ENCODE assay signal across 21 cellular contexts in genomic region chr14:35117112-35117511, GRCh38. TPM values are rescaled to one million over a fixed set of nuclear protein-coding genes. Genes with fewer than 3 reads are reported as not detected.
DNase-seq lines count a peak whose midpoint lies in the region; ATAC-seq and TF ChIP-seq lines count a peak whose summit lies in the region.
"Had no signal": no experiment of that assay in that cellular context is flagged by ENCODE, and none has a peak within 500 bp of the region (broad histone marks: within the 10 kb centered on the region; RNA-seq: fewer than 3 reads in every experiment).

No MANE protein-coding gene starts in this region.

- H2BK5ac ChIP-seq in IMR-90 (ENCODE audit: low read depth, low read length, poor library complexity, severe bottlenecking) = no peak overlapping the region

- H3K14ac ChIP-seq in IMR-90 (replicated peaks; ENCODE audit: low read depth, low read length) = no peak overlapping the region

- peaks cover 0 to 2% (median 0%) of the 10 kb centered on the region in 8 donors for H3K9me3 Mint-ChIP-seq in CD4-positive, alpha-beta memory T cell
- no peaks in the 10 kb centered on the region for H3K9me3 Mint-ChIP-seq in naive thymus-derived CD8-positive, alpha-beta T cell
- no peaks in the 10 kb centered on the region for H3K9me3 Mint-ChIP-seq in progenitor cell of endocrine pancreas (ENCODE audit: low read depth)
- H3K9me3 Mint-ChIP-seq: IgD-negative memory B cell; stimulated activated naive CD8-positive, alpha-beta T cell treated with anti-CD3 and anti-CD28 coated beads, Interleukin-15, Interleukin-2, amounts not matched to agents 100 ng/mL and 50 ng/mL, for 24 hours had no signal

- no peak for DNase-seq in CD4-positive, alpha-beta memory T cell
- DNase-seq in IMR-90 (no peak), dorsolateral prefrontal cortex (no peak), GM13976 (ENCODE audit: low spot score) (no peak), progenitor cell of endocrine pancreas (ENCODE audit: low spot score, unreplicated experiment) (no peak), COR-L47 (lab: John Stamatoyannopoulos, UW) (no peak)
- no peak for DNase-seq in naive thymus-derived CD8-positive, alpha-beta T cell
- DNase-seq: activated CD4-positive, CD25-positive, alpha-beta regulatory T cell treated with anti-CD3 and anti-CD28 coated beads, Interleukin-2, amount 50 U/mL, for 72 hours; activated effector memory CD4-positive, alpha-beta T cell treated with anti-CD3 and anti-CD28 coated beads, Interleukin-2, amount 50 U/mL, for 16 hours; AML-193; amygdala; dermis blood vessel endothelial cell; lower lobe of right lung; NCI-H2081 treated with DMSO at 0.1 percent for 48 hours; NCI-H446; Right ventricle myocardium superior; spleen; stimulated activated CD4-positive, alpha-beta T cell treated with anti-CD3 and anti-CD28 coated beads, Interleukin-4, amount 100 ng/mL, for 1 hour had no signal

- H3K27ac ChIP-seq in CD4-positive, alpha-beta memory T cell (ENCODE audit: low read depth, low read length) = no peak overlapping the region
- no peak overlapping the region for H3K27ac ChIP-seq in IMR-90 (ENCODE audit: insufficient read depth, low read length)
- H3K27ac ChIP-seq in dorsolateral prefrontal cortex = peak overlapping the region in 38 of 59 donors; percentile 10 to 76 (median 42)
- H3K27ac ChIP-seq: lower lobe of right lung, spleen had no signal

- BruUV-seq in IMR-90 (replicated peaks; lab: Mats Ljungman, UMichigan) = no TSS peak

- no peak overlapping the region for H3K4me3 ChIP-seq in CD4-positive, alpha-beta memory T cell (ENCODE audit: low read length in 2 of 2)
- H3K4me3 ChIP-seq in IMR-90 (ENCODE audit: insufficient read depth, low read depth, low read length) (no peak overlapping the region), dorsolateral prefrontal cortex (no peak overlapping the region)
- H3K4me3 ChIP-seq: lower lobe of right lung, spleen, tibial nerve had no signal

- H2BK15ac ChIP-seq in IMR-90 (ENCODE audit: low read depth, low read length) = no peak overlapping the region

- H4K91ac ChIP-seq in IMR-90 (ENCODE audit: insufficient read depth, low read depth, low read length) = no peak overlapping the region

- no peak overlapping the region for H3K4me2 ChIP-seq in IMR-90 (ENCODE audit: low read depth, low read length)

- peak overlapping the region; percentile 3 to 84 (median 61) for H3K27ac Mint-ChIP-seq in CD4-positive, alpha-beta memory T cell
- peak overlapping the region in 8 of 10 donors; percentile 7 to 85 (median 42) for H3K27ac Mint-ChIP-seq in naive thymus-derived CD8-positive, alpha-beta T cell
- H3K27ac Mint-ChIP-seq in progenitor cell of endocrine pancreas = no peak overlapping the region

- H2AK9ac ChIP-seq in IMR-90 (replicated peaks; ENCODE audit: low read depth, low read length, poor library complexity) = no peak overlapping the region

- no peaks in the 10 kb centered on the region for H3K27me3 ChIP-seq in CD4-positive, alpha-beta memory T cell (ENCODE audit: insufficient read depth, low read length)
- no peaks in the 10 kb centered on the region for H3K27me3 ChIP-seq in IMR-90 (ENCODE audit: control insufficient read depth, insufficient read depth, low read length)
- H3K27me3 ChIP-seq in dorsolateral prefrontal cortex = no peaks in the 10 kb centered on the region
- H3K27me3 ChIP-seq: spleen, tibial nerve had no signal

- CTCF ChIA-PET in CD4-positive, alpha-beta memory T cell (lab: Charles Lee; ENCODE audit: partially characterized antibody) = interaction anchor here (0.6 kb wide), 1 partner anchor 219 kb away, joined by 3 read pairs; no protein-coding TSS in a partner anchor
- CTCF ChIA-PET in IMR-90 (lab: Yijun Ruan, JAX) = interaction anchor here (0.6 to 0.7 kb wide), 4 partner anchors 113 to 547 kb away, joined by 3 to 4 read pairs (median 3); no protein-coding TSS in a partner anchor

- H3K9me1 ChIP-seq in IMR-90 (ENCODE audit: insufficient read depth, low read length) = peaks cover 15% of the 10 kb centered on the region

- POLR2A ChIA-PET in CD4-positive, alpha-beta memory T cell (lab: Charles Lee; ENCODE audit: partially characterized antibody) = interaction anchor here (0.6 to 1.3 kb wide), 3 partner anchors 71 to 258 kb away, joined by 3 read pairs; partner anchors contain the start of gene FAM177A1
- POLR2A ChIA-PET in IMR-90 (lab: Charles Lee; ENCODE audit: unreplicated experiment) = no interaction called here
- POLR2A ChIA-PET in naive thymus-derived CD8-positive, alpha-beta T cell (lab: Charles Lee) = no interaction called here

- H3K9me3 ChIP-seq in CD4-positive, alpha-beta memory T cell (ENCODE audit: control insufficient read depth in 1 of 2, low read length in 2 of 2) = no peaks in the 10 kb centered on the region
- H3K9me3 ChIP-seq in IMR-90 (ENCODE audit: control insufficient read depth, insufficient read depth, low read length) = no peaks in the 10 kb centered on the region
- H3K9me3 ChIP-seq: lower lobe of right lung had no signal

- H3K18ac ChIP-seq in IMR-90 (ENCODE audit: low read depth, low read length) = no peak overlapping the region

- no peaks in the 10 kb centered on the region; the same call in 1 of the 2 replicates for H4K20me1 ChIP-seq in IMR-90 (ENCODE audit: insufficient read depth, low read length)

- no peak overlapping the region for H2BK20ac ChIP-seq in IMR-90 (ENCODE audit: low read depth, low read length)

- H4K8ac ChIP-seq in IMR-90 (ENCODE audit: low read depth in 2 of 2, low read length in 2 of 2) = peak overlapping the region in 1 of 2 experiments; percentile 34; a peak in 1 of 4 replicates

- peak overlapping the region in 1 of 8 donors; percentile 43 for H3K4me3 Mint-ChIP-seq in CD4-positive, alpha-beta memory T cell
- H3K4me3 Mint-ChIP-seq in naive thymus-derived CD8-positive, alpha-beta T cell = peak overlapping the region in 2 of 10 donors; percentile 4 to 14
- no peak overlapping the region for H3K4me3 Mint-ChIP-seq in progenitor cell of endocrine pancreas (ENCODE audit: low read depth)
- H3K4me3 Mint-ChIP-seq: stimulated activated naive CD8-positive, alpha-beta T cell treated with anti-CD3 and anti-CD28 coated beads, Interleukin-15, Interleukin-2, amounts not matched to agents 100 ng/mL and 50 ng/mL, for 24 hours had no signal

- H3K36me3 Mint-ChIP-seq in CD4-positive, alpha-beta memory T cell = peaks cover 33 to 52% of the 10 kb centered on the region in 2 donors
- peaks cover 14 to 81% (median 24%) of the 10 kb centered on the region in 3 donors for H3K36me3 Mint-ChIP-seq in naive thymus-derived CD8-positive, alpha-beta T cell
- H3K36me3 Mint-ChIP-seq in progenitor cell of endocrine pancreas (ENCODE audit: insufficient read depth) = peaks cover 29% of the 10 kb centered on the region

- H3K9ac ChIP-seq in IMR-90 (ENCODE audit: low read depth, low read length) = no peak overlapping the region

- H3K4me1 ChIP-seq in CD4-positive, alpha-beta memory T cell (ENCODE audit: insufficient read depth, low read length) = peaks cover 29% of the 10 kb centered on the region
- peaks cover 16% of the 10 kb centered on the region for H3K4me1 ChIP-seq in IMR-90 (ENCODE audit: control insufficient read depth, insufficient read depth, low read length)

- no peak for TF ChIP-seq CTCF in IMR-90 (conservative IDR thresholded peaks at IDR 0.05; ENCODE audit: low read depth, low read length)
- TF ChIP-seq CTCF in dorsolateral prefrontal cortex (IDR thresholded peaks at IDR 0.05 in 54 of 56, conservative IDR thresholded peaks at IDR 0.05 in 2 of 56; ENCODE audit: low read depth in 1 of 56, partially characterized antibody in 56 of 56) = no peak
- TF ChIP-seq CTCF in GM13976 (IDR thresholded peaks at IDR 0.05; ENCODE audit: borderline replicate concordance, control extremely low read depth, extremely low read depth, insufficient read depth, missing control alignments) = no peak
- no peak for TF ChIP-seq CTCF in progenitor cell of endocrine pancreas (IDR thresholded peaks at IDR 0.05; ENCODE audit: unreplicated experiment)

- no peak overlapping the region for H3K56ac ChIP-seq in IMR-90 (ENCODE audit: extremely low read depth, insufficient read depth, low read length)

- H3K36me3 ChIP-seq in CD4-positive, alpha-beta memory T cell (ENCODE audit: insufficient read depth, low read length) = peaks cover 22% of the 10 kb centered on the region
- peaks cover 17% of the 10 kb centered on the region for H3K36me3 ChIP-seq in IMR-90 (ENCODE audit: control insufficient read depth, insufficient read depth, low read length)

- H4K5ac ChIP-seq in IMR-90 (ENCODE audit: low read depth, low read length) = no peak overlapping the region

- no peak for TF ChIP-seq RAD21 in IMR-90 (IDR thresholded peaks at IDR 0.05; ENCODE audit: low read length)

- intact Hi-C loops in CD4-positive, alpha-beta memory T cell (cut with micrococcal nuclease) = no loop called here
- intact Hi-C loops in IMR-90 (cut with micrococcal nuclease) = no loop called here
- intact Hi-C loops in dorsolateral prefrontal cortex (cut with DNase I) = no loop called here

- in situ Hi-C loops in IMR-90 (cut with MboI; ENCODE audit: low sequenced_read_pairs) (no loop called here), GM13976 (cut with MboI; ENCODE audit: low sequenced_read_pairs, unreplicated experiment) (no loop called here)

- H3K27me3 Mint-ChIP-seq in CD4-positive, alpha-beta memory T cell = no peaks in the 10 kb centered on the region
- no peaks in the 10 kb centered on the region for H3K27me3 Mint-ChIP-seq in naive thymus-derived CD8-positive, alpha-beta T cell
- H3K27me3 Mint-ChIP-seq in progenitor cell of endocrine pancreas = no peaks in the 10 kb centered on the region
- H3K27me3 Mint-ChIP-seq: IgD-negative memory B cell; stimulated activated naive CD8-positive, alpha-beta T cell treated with anti-CD3 and anti-CD28 coated beads, Interleukin-15, Interleukin-2, amounts not matched to agents 100 ng/mL and 50 ng/mL, for 24 hours had no signal

- dilution Hi-C loops in IMR-90 (cut with HindIII; ENCODE audit: low sequenced_read_pairs, unreplicated experiment) = no loop called here

- H3K4ac ChIP-seq in IMR-90 (ENCODE audit: low read depth, low read length) = no peak overlapping the region

- H3K4me1 Mint-ChIP-seq in CD4-positive, alpha-beta memory T cell = peaks cover 26 to 60% (median 37%) of the 10 kb centered on the region in 4 donors
- H3K4me1 Mint-ChIP-seq in naive thymus-derived CD8-positive, alpha-beta T cell = peaks cover 21 to 57% (median 54%) of the 10 kb centered on the region in 4 donors
- H3K4me1 Mint-ChIP-seq in progenitor cell of endocrine pancreas (ENCODE audit: low read depth) = peaks cover 18% of the 10 kb centered on the region

- no peak for ATAC-seq in IMR-90 (ENCODE audit: low read depth)
- ATAC-seq in naive thymus-derived CD8-positive, alpha-beta T cell = no peak
- ATAC-seq: lower lobe of right lung had no signal

- no CpG with 5 or more reads among the region's 2 CpGs for whole genome bisulfite sequencing in IMR-90 (ENCODE audit: extremely low coverage in 2 of 2, insufficient read length in 1 of 2), 2 experiments

- no peak overlapping the region for H2AFZ ChIP-seq in IMR-90 (replicated peaks; ENCODE audit: low read length, poor library complexity)

- TF ChIP-seq POLR2A in IMR-90 (IDR thresholded peaks at IDR 0.05; ENCODE audit: low read depth, low read length) = no peak

- no peak overlapping the region for H2BK120ac ChIP-seq in IMR-90 (ENCODE audit: low read depth, low read length)

- peak overlapping the region; percentile 65; the same call in 1 of the 2 replicates for H3K23ac ChIP-seq in IMR-90 (ENCODE audit: low read depth, low read length)

- H3K79me1 ChIP-seq in IMR-90 (ENCODE audit: low read depth in 1 of 2, low read length in 2 of 2) = peaks cover 40 to 64% of the 10 kb centered on the region in 2 experiments

- H2AK5ac ChIP-seq in IMR-90 (ENCODE audit: low read depth, low read length) = 0 out of 2 replicates have a peak overlapping the region, but pooled peaks have one; percentile 45

RNA-seq across cellular contexts. Expression of gene PPP2R3C, which starts 4.7 kb away (rescaled TPM):
- total RNA-seq in CD4-positive, alpha-beta memory T cell = 10 to 100 TPM; 36.1 to 41.0 TPM
- 10 to 100 TPM; 58.0 to 70.9 TPM for polyA plus RNA-seq in CD4-positive, alpha-beta memory T cell
- total RNA-seq in IMR-90 (2012; rRNA removed) (17.0 and 31.1 TPM in 2 replicates), dorsolateral prefrontal cortex (10 to 100 TPM; 24.5 to 46.9 (median 33.9) TPM), progenitor cell of endocrine pancreas (39.9 and 47.1 TPM in 2 replicates)
- polyA plus RNA-seq in IMR-90 (2012; rRNA removed) = 13.0 and 15.9 TPM in 2 replicates
- 2.2 and 3.3 TPM in 2 replicates for polyA plus RNA-seq in IMR-90 (2012; cell fraction: cytosol; rRNA removed)
- 1.8 and 10.6 TPM in 2 replicates for polyA plus RNA-seq in IMR-90 (2012; cell fraction: nucleus; rRNA removed; ENCODE audit: low replicate concordance)
- 10 to 100 TPM; 38.4 to 39.5 TPM for total RNA-seq in naive thymus-derived CD8-positive, alpha-beta T cell
- 10 to 100 TPM; 45.6 to 57.9 (median 52.7) TPM for polyA plus RNA-seq in naive thymus-derived CD8-positive, alpha-beta T cell

RNA-seq across cellular contexts. Expression of gene PRORP, which starts 5.2 kb away (rescaled TPM):
- total RNA-seq in CD4-positive, alpha-beta memory T cell = 10 to 100 TPM; 38.9 to 39.4 TPM
- 100 to 1,000 TPM in 1 of 2 donors, 10 to 100 TPM in 1; 84.2 to 121 TPM for polyA plus RNA-seq in CD4-positive, alpha-beta memory T cell
- total RNA-seq in IMR-90 (2012; rRNA removed) (41.1 and 50.5 TPM in 2 replicates), dorsolateral prefrontal cortex (10 to 100 TPM; 13.9 to 33.4 (median 22.8) TPM), progenitor cell of endocrine pancreas (40.2 and 50.9 TPM in 2 replicates)
- 18.0 and 19.2 TPM in 2 replicates for polyA plus RNA-seq in IMR-90 (2012; rRNA removed)
- polyA plus RNA-seq in IMR-90 (2012; cell fraction: cytosol; rRNA removed) = 7.0 and 14.9 TPM in 2 replicates
- 12.4 and 42.4 TPM in 2 replicates for polyA plus RNA-seq in IMR-90 (2012; cell fraction: nucleus; rRNA removed; ENCODE audit: low replicate concordance)
- total RNA-seq in naive thymus-derived CD8-positive, alpha-beta T cell = 10 to 100 TPM; 33.6 to 34.1 TPM
- 10 to 100 TPM; 44.3 to 55.4 (median 49.7) TPM for polyA plus RNA-seq in naive thymus-derived CD8-positive, alpha-beta T cell

Comparison
In these comparisons a context has a peak if more than half of its experiments do, and no peak if none do; other contexts are left out.
1. H3K27ac ChIP-seq: peak in dorsolateral prefrontal cortex (38 of 59); none in CD4-positive, alpha-beta memory T cell (single experiment) and IMR-90 (single experiment).